Comparison of ENCODE assay signal across 8 cellular contexts in the genomic region with DNA sequence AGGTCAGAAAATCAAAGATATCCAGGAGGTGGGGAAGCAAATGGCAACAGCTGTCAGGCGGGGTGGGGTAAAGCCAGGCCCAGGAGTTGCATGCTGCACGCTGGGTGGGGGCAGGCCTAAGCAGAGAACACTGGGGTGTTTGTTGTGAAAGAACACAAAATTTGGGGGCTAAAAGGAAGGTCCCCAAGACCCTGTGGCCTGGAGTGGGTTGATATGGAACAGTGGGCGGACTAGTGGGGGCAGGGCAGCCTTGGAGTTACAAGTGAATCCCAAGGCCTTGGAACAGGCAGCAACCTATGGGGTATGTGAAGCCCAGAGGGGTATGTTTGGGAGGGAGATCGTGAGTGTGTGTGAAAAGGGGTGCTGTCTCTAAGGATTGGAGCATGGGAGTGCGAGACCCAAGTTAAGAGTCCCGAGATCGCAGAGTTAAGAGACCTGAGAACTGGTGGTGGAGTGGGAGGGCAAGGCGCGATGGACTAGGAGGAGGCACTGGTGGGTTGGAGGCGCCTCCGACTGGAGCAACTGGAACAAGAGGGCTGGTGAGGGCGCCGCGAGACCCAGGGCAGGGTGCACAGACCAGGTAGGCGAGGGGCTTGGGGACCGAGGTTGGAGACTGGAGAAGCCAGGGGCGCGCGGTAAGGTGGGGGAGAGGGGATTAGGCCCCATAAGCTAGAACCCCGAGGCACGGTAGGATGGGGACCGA. TPM values are rescaled to one million over a fixed set of nuclear protein-coding genes. Genes with fewer than 3 reads are reported as not detected.
DNase-seq lines count a peak whose midpoint lies in the region; ATAC-seq lines count a peak whose summit lies in the region.

No MANE protein-coding gene starts in this region.

- H3K4me1 Mint-ChIP-seq in T-helper 1 cell treated with Interleukin-12 subunit alpha and Interleukin-12 subunit beta and Interleukin-4 antibody, amounts not matched to agents 30 μg/mL and 1 μg/mL, for 36 hours (ENCODE audit: low read depth): peaks cover 25% of the 10 kb centered on the region

- peak; percentile 14 for ATAC-seq in HG03025 (IDR thresholded peaks at IDR 0.05; ENCODE audit: low FRiP score, unreplicated experiment)

- H3K27ac ChIP-seq in mucosa of rectum (ENCODE audit: low read depth in 2 of 2, low read length in 2 of 2): peak overlapping the region; percentile 86 to 88

- no peaks in the 10 kb centered on the region for H3K27me3 Mint-ChIP-seq in T-helper 1 cell treated with Interleukin-12 subunit alpha and Interleukin-12 subunit beta and Interleukin-4 antibody, amounts not matched to agents 30 μg/mL and 1 μg/mL, for 36 hours (ENCODE audit: low read depth)

- H3K9ac ChIP-seq in endocrine pancreas (ENCODE audit: control insufficient read depth, insufficient read depth, low read length) (peak overlapping the region; percentile 98), mucosa of rectum (ENCODE audit: low read depth in 1 of 2, low read length in 2 of 2) (peak overlapping the region; percentile 95 to 97)

- DNase-seq in NCI-H1417 (lab: John Stamatoyannopoulos, UW) (peak in 2 of 3 experiments; percentile 35 to 42), NCI-H1417 treated with DMSO at 0.1 percent for 48 hours (lab: John Stamatoyannopoulos, UW) (no peak), ureter (ENCODE audit: low spot score) (peak; percentile 55), HCEC 1CT (no peak)

- peaks cover 34% of the 10 kb centered on the region for H3K36me3 Mint-ChIP-seq in T-helper 1 cell treated with Interleukin-12 subunit alpha and Interleukin-12 subunit beta and Interleukin-4 antibody, amounts not matched to agents 30 μg/mL and 1 μg/mL, for 36 hours (ENCODE audit: low read depth)

- H3K4me3 Mint-ChIP-seq in T-helper 1 cell treated with Interleukin-12 subunit alpha and Interleukin-12 subunit beta and Interleukin-4 antibody, amounts not matched to agents 30 μg/mL and 1 μg/mL, for 36 hours: peak overlapping the region; percentile 98

- peaks cover 3% of the 10 kb centered on the region for H3K36me3 ChIP-seq in endocrine pancreas (ENCODE audit: control insufficient read depth, insufficient read depth, low read length)
- peaks cover 18 to 34% of the 10 kb centered on the region in 2 donors for H3K36me3 ChIP-seq in mucosa of rectum (ENCODE audit: control insufficient read depth in 2 of 2, insufficient read depth in 2 of 2, low read length in 2 of 2)

- H3K4me3 ChIP-seq in endocrine pancreas (ENCODE audit: control insufficient read depth, insufficient read depth, low read length) (no peak overlapping the region), mucosa of rectum (ENCODE audit: low read length in 2 of 2) (peak overlapping the region; percentile 78 to 83)

- H3K4me1 ChIP-seq in endocrine pancreas (ENCODE audit: control insufficient read depth, insufficient read depth, low read length): no peaks in the 10 kb centered on the region
- H3K4me1 ChIP-seq in mucosa of rectum (ENCODE audit: control insufficient read depth in 2 of 2, insufficient read depth in 2 of 2, low read length in 2 of 2): peaks cover 8 to 18% of the 10 kb centered on the region in 2 donors

- peak overlapping the region; percentile 98 for H3K27ac Mint-ChIP-seq in T-helper 1 cell treated with Interleukin-12 subunit alpha and Interleukin-12 subunit beta and Interleukin-4 antibody, amounts not matched to agents 30 μg/mL and 1 μg/mL, for 36 hours

- H3K9me3 ChIP-seq in endocrine pancreas (ENCODE audit: control insufficient read depth, low read length): no peaks in the 10 kb centered on the region
- H3K9me3 ChIP-seq in mucosa of rectum (ENCODE audit: control insufficient read depth in 2 of 2, low read length in 2 of 2): no peaks in the 10 kb centered on the region

- H3K9me3 Mint-ChIP-seq in T-helper 1 cell treated with Interleukin-12 subunit alpha and Interleukin-12 subunit beta and Interleukin-4 antibody, amounts not matched to agents 30 μg/mL and 1 μg/mL, for 36 hours: no peaks in the 10 kb centered on the region

- H3K27me3 ChIP-seq in endocrine pancreas (ENCODE audit: control insufficient read depth, insufficient read depth, low read length): no peaks in the 10 kb centered on the region
- no peaks in the 10 kb centered on the region for H3K27me3 ChIP-seq in mucosa of rectum (ENCODE audit: control insufficient read depth in 2 of 2, insufficient read depth in 2 of 2, low read length in 2 of 2)

RNA-seq across cellular contexts. Expression of a gene that starts 0.7 kb away (rescaled TPM):
- total RNA-seq in ureter: 28.8 TPM

RNA-seq across cellular contexts. Expression of a gene that starts 6.2 kb away (rescaled TPM):
- 33.0 TPM for total RNA-seq in ureter

RNA-seq across cellular contexts. Expression of a gene that starts 6.4 kb away (rescaled TPM):
- total RNA-seq in ureter: 23.8 TPM

RNA-seq across cellular contexts. Expression of a gene that starts 23.1 kb away (rescaled TPM):
- total RNA-seq in ureter: 52.0 TPM

RNA-seq across cellular contexts. Expression of a gene that starts 31.6 kb away (rescaled TPM):
- 58.9 TPM for total RNA-seq in ureter

Comparison
In these comparisons a context has a peak if more than half of its experiments do, and no peak if none do; other contexts are left out.
1. DNase-seq: peak in NCI-H1417 (2 of 3) and ureter (single experiment); none in NCI-H1417 treated with DMSO at 0.1 percent for 48 hours (single experiment) and HCEC 1CT (single experiment).